11 cellular contexts compared by ENCODE assay signal in the genomic region with DNA sequence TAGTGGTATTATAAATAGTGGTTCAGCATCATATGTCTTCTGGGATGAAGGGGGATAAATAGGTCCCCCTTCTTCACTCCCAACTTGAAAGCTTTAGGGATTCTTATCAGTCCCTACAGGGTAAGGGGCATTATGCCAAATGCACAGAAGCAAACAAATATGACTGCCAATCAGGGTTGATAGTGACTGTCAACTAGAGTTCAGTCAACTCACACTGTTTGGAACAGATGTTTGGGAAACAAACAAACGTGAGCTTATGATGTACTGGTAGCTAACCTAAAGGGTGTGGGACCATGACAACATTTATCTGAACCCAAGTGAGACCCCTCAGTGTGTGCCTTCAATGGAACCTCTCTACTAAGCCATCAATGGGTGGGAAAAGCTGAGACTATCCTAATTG. TPM values are rescaled to one million over a fixed set of nuclear protein-coding genes. Genes with fewer than 3 reads are reported as not detected.
A peak's percentile ranks its signal among the peaks of the same experiment; 100 is the strongest.
DNase-seq lines count a peak whose midpoint lies in the region; ATAC-seq and TF ChIP-seq lines count a peak whose summit lies in the region.
"Not testable (repeated sequence)": the region's sequence is repeated elsewhere in the genome, so short reads cannot be mapped to it uniquely, and the experiment has no call there.
"Had no signal": no experiment of that assay in that cellular context is flagged by ENCODE, and none has a peak within 500 bp of the region (broad histone marks: within the 10 kb centered on the region; RNA-seq: fewer than 3 reads in every experiment).

No MANE protein-coding gene starts in this region.

- not testable (repeated sequence) for DNase-seq in left lobe of liver (ENCODE audit: low spot score); right lobe of liver

- not testable (repeated sequence) for TF ChIP-seq CTCF in right lobe of liver (IDR thresholded peaks at IDR 0.05)

- not testable (repeated sequence) for H3K36me3 ChIP-seq in right lobe of liver

- H3K4me1 ChIP-seq in right lobe of liver = not testable (repeated sequence)

- H3K4me3 ChIP-seq in right lobe of liver = not testable (repeated sequence)

- not testable (repeated sequence) for TF ChIP-seq POLR2A in right lobe of liver (IDR thresholded peaks at IDR 0.05)

- not testable (repeated sequence) for H3K27ac ChIP-seq in right lobe of liver

- intact Hi-C loops in right lobe of liver (cut with DNase I) = not testable (repeated sequence)

- H3K27me3 ChIP-seq in right lobe of liver = not testable (repeated sequence)

- peak; percentile 61 for ATAC-seq in left lobe of liver
- ATAC-seq in right lobe of liver = peak; percentile 22 to 62 (median 58)

- not testable (repeated sequence) for H3K9me3 ChIP-seq in right lobe of liver

- WGBS in right lobe of liver (ENCODE audit: insufficient coverage, low coverage, low lambda C conversion rate, missing lambda C conversion rate) = no CpG with 5 or more reads among the region's 1 CpG

RNA-seq across cellular contexts. Expression of a gene that starts 34.0 kb away (rescaled TPM):
- total RNA-seq in left lobe of liver = 76.0 TPM
- 100 to 1,000 TPM in 2 of 6 experiments, 10 to 100 TPM in 4; 64.8 to 117 (median 79.2) TPM for total RNA-seq in right lobe of liver
- total RNA-seq: CD4-positive, alpha-beta memory T cell; CD4-positive, alpha-beta T cell; CD4-positive, CD25-positive, alpha-beta regulatory T cell; CD8-positive, alpha-beta memory T cell had no signal

RNA-seq across cellular contexts. Expression of a gene that starts 46.1 kb away (rescaled TPM):
- total RNA-seq in left lobe of liver (not detected), right lobe of liver (1 to 10 TPM in 2 of 6 experiments, under 1 TPM in 2, not detected in 2; 0.19 to 1.5 (median 0.91) TPM)
- total RNA-seq: A172; A673; B cell; Calu3; CD4-positive, alpha-beta memory T cell; CD4-positive, alpha-beta T cell; CD4-positive, CD25-positive, alpha-beta regulatory T cell; Daoy had no signal
